ENCODE assay signal across 1 cellular context in the genomic region with DNA sequence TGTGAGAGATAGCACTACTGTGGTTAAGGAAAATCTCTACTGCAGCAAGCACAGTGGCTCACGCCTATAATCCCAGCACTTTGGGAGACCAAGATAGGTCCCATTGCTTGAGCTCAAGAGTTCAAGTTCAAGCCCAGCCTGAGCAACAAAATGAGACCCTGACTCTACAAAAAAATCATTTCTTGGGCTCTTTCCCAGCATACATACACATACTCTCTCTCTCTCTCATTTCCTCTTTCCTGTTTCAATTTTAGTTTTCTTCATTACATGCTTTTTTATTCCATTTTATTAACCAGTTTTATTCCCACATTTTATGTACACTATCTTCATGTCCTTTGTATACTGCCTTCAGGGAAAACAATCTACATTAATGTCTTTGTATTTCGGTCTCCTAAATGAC.
TF ChIP-seq lines count a peak whose summit lies in the region.

No MANE protein-coding gene starts in this region.

TF ChIP-seq in GM23338, 12 proteins besides CTCF, POLR2A, EP300 and RAD21 (continued from another document):
- no peak for TF ChIP-seq CREB1 (CRISPR knock-in tag; IDR thresholded peaks at IDR 0.05; ENCODE audit: low read depth)
- TF ChIP-seq ZNF114 (CRISPR knock-in tag; IDR thresholded peaks at IDR 0.05): no peak
- TF ChIP-seq JUNB (IDR thresholded peaks at IDR 0.05; ENCODE audit: unreplicated experiment): no peak
- no peak for TF ChIP-seq ZNF462 (CRISPR knock-in tag; IDR thresholded peaks at IDR 0.05)
- no peak for TF ChIP-seq EZH2phosphoT487 (IDR thresholded peaks at IDR 0.05; ENCODE audit: unreplicated experiment)
TF ChIP-seq in GM23338: peak in this region for 0.
